28 cellular contexts compared by ENCODE assay signal in the genomic region with DNA sequence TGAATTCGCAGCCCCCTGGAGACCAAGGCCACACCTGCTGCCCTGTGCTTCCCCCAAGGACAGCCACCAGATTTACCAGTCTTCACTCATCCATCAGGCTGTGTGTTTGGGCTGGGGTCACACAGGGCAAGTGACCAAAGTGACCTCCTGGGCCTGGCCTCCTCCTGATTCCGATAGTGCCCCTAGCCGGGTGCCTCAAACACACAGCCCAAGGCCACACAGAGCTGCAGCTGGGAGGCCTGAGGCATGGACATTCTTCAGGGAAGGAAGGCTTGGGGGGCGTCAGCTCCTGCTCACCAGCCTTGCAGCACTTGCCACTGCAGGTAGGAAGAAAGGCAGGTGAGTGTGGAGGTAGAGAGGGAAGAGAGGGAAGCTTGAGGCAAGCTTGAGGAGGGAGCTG.
A peak's percentile ranks its signal among the peaks of the same experiment; 100 is the strongest.
DNase-seq lines count a peak whose midpoint lies in the region; ATAC-seq and TF ChIP-seq lines count a peak whose summit lies in the region.
"Had no signal": no experiment of that assay in that cellular context is flagged by ENCODE, and none has a peak within 500 bp of the region (broad histone marks: within the 10 kb centered on the region; RNA-seq: fewer than 3 reads in every experiment).

No MANE protein-coding gene starts in this region.

- peak overlapping the region; percentile 29 for H3K27ac Mint-ChIP-seq in T-helper 2 cell treated with Interferon-gamma antibody and Interleukin-4, amounts not matched to agents 5 μg/mL and 100 μg/mL, for 36 hours
- H3K27ac Mint-ChIP-seq in activated B cell treated with CpG ODN at 0.5 μM for 24 hours = peak overlapping the region; percentile 43
- H3K27ac Mint-ChIP-seq in naive thymus-derived CD4-positive, alpha-beta T cell = peak overlapping the region in 6 of 9 donors; percentile 6 to 70 (median 40)
- H3K27ac Mint-ChIP-seq: T-helper 1 cell treated with Interleukin-12 subunit alpha and Interleukin-12 subunit beta and Interleukin-4 antibody, amounts not matched to agents 30 μg/mL and 1 μg/mL, for 36 hours had no signal

- no peak for DNase-seq in T-helper 2 cell treated with Interferon-gamma antibody and Interleukin-4, amounts not matched to agents 5 μg/mL and 100 μg/mL, for 36 hours (ENCODE audit: low spot score)
- no peak for DNase-seq in T-helper 2 cell
- peak; percentile 58 for DNase-seq in ELF-1 (ENCODE audit: low read depth, low spot score)
- no peak for DNase-seq in activated B cell treated with CpG ODN at 0.5 μM for 24 hours
- DNase-seq in naive thymus-derived CD4-positive, alpha-beta T cell = no peak
- DNase-seq in globus pallidus (ENCODE audit: low spot score) = no peak
- no peak for DNase-seq in RKO (ENCODE audit: low spot score)
- no peak for DNase-seq in NCI-H2227 treated with DMSO at 0.1 percent for 48 hours (lab: John Stamatoyannopoulos, UW)
- DNase-seq: activated CD8-positive, alpha-beta memory T cell treated with anti-CD3 and anti-CD28 coated beads for 24 hours; AML-193; body of pancreas; COR-L47; esophagus squamous epithelium; kidney; naive thymus-derived CD8-positive, alpha-beta T cell; NCI-H1436; NCI-H2171; NCI-H69; OCI-M1; pancreas; SJCRH30; stimulated activated CD4-positive, alpha-beta T cell treated with anti-CD3 and anti-CD28 coated beads, Interleukin-1b, Interleukin-23, amount 100 ng/mL, for 48 hours; stomach; upper lobe of right lung; WERI-Rb-1 had no signal

- H3K9me3 Mint-ChIP-seq in T-helper 2 cell treated with Interferon-gamma antibody and Interleukin-4, amounts not matched to agents 5 μg/mL and 100 μg/mL, for 36 hours = no peaks in the 10 kb centered on the region
- no peaks in the 10 kb centered on the region for H3K9me3 Mint-ChIP-seq in activated B cell treated with CpG ODN at 0.5 μM for 24 hours
- peaks cover 0 to 3% (median 0%) of the 10 kb centered on the region in 11 donors for H3K9me3 Mint-ChIP-seq in naive thymus-derived CD4-positive, alpha-beta T cell
- H3K9me3 Mint-ChIP-seq: naive thymus-derived CD8-positive, alpha-beta T cell; T-helper 1 cell treated with Interleukin-12 subunit alpha and Interleukin-12 subunit beta and Interleukin-4 antibody, amounts not matched to agents 30 μg/mL and 1 μg/mL, for 36 hours had no signal

- no peaks in the 10 kb centered on the region for H3K27me3 ChIP-seq in naive thymus-derived CD4-positive, alpha-beta T cell (ENCODE audit: control insufficient read depth in 2 of 2, insufficient read depth in 2 of 2, low read length in 2 of 2)
- H3K27me3 ChIP-seq: body of pancreas, esophagus squamous epithelium, pancreas, SJCRH30, stomach, upper lobe of right lung had no signal

- no peak overlapping the region for H3K4me3 ChIP-seq in naive thymus-derived CD4-positive, alpha-beta T cell (ENCODE audit: low read length)
- H3K4me3 ChIP-seq: body of pancreas, esophagus squamous epithelium, gastroesophageal sphincter, pancreas, SJCRH30, stomach, upper lobe of right lung had no signal

- peaks cover 59% of the 10 kb centered on the region for H3K4me1 Mint-ChIP-seq in T-helper 2 cell treated with Interferon-gamma antibody and Interleukin-4, amounts not matched to agents 5 μg/mL and 100 μg/mL, for 36 hours (ENCODE audit: low read depth)
- H3K4me1 Mint-ChIP-seq in activated B cell treated with CpG ODN at 0.5 μM for 24 hours = peaks cover 53% of the 10 kb centered on the region
- H3K4me1 Mint-ChIP-seq in naive thymus-derived CD4-positive, alpha-beta T cell = peaks cover 27 to 59% (median 51%) of the 10 kb centered on the region in 7 donors

- CTCF ChIA-PET in activated B cell treated with CpG ODN at 0.5 μM for 24 hours (lab: Charles Lee) = interaction anchor here (1.1 kb wide), 1 partner anchor 22 kb away, joined by 3 read pairs; no protein-coding TSS in a partner anchor
- CTCF ChIA-PET in naive thymus-derived CD4-positive, alpha-beta T cell (lab: Charles Lee) = no interaction called here

- H3K4me1 ChIP-seq in naive thymus-derived CD4-positive, alpha-beta T cell (ENCODE audit: control insufficient read depth in 2 of 2, insufficient read depth in 2 of 2, low read length in 2 of 2) = peaks cover 0 to 16% of the 10 kb centered on the region in 2 donors
- H3K4me1 ChIP-seq: body of pancreas, gastroesophageal sphincter, pancreas had no signal

- intact Hi-C loops in activated B cell treated with CpG ODN at 0.5 μM for 24 hours (cut with micrococcal nuclease) = loop anchor here (5.0 kb wide), 1 partner anchor 60 kb away; no protein-coding TSS in a partner anchor
- intact Hi-C loops in naive thymus-derived CD4-positive, alpha-beta T cell (cut with micrococcal nuclease) = no loop called here

- TF ChIP-seq CTCF in activated B cell treated with CpG ODN at 0.5 μM for 24 hours (IDR thresholded peaks at IDR 0.05) = no peak

- peaks cover 5 to 82% (median 9%) of the 10 kb centered on the region in 3 experiments for H3K36me3 ChIP-seq in naive thymus-derived CD4-positive, alpha-beta T cell (ENCODE audit: control insufficient read depth in 2 of 3, insufficient read depth in 3 of 3, low read length in 3 of 3)
- H3K36me3 ChIP-seq: pancreas, WERI-Rb-1 had no signal

- peak overlapping the region; percentile 47 for H3K4me3 Mint-ChIP-seq in T-helper 2 cell treated with Interferon-gamma antibody and Interleukin-4, amounts not matched to agents 5 μg/mL and 100 μg/mL, for 36 hours
- no peak overlapping the region for H3K4me3 Mint-ChIP-seq in activated B cell treated with CpG ODN at 0.5 μM for 24 hours
- H3K4me3 Mint-ChIP-seq in naive thymus-derived CD4-positive, alpha-beta T cell = no peak overlapping the region
- H3K4me3 Mint-ChIP-seq: naive thymus-derived CD8-positive, alpha-beta T cell; T-helper 1 cell treated with Interleukin-12 subunit alpha and Interleukin-12 subunit beta and Interleukin-4 antibody, amounts not matched to agents 30 μg/mL and 1 μg/mL, for 36 hours had no signal

- H3K36me3 Mint-ChIP-seq in T-helper 2 cell treated with Interferon-gamma antibody and Interleukin-4, amounts not matched to agents 5 μg/mL and 100 μg/mL, for 36 hours (ENCODE audit: low read depth) = peaks cover 65% of the 10 kb centered on the region
- H3K36me3 Mint-ChIP-seq in activated B cell treated with CpG ODN at 0.5 μM for 24 hours (ENCODE audit: low read depth) = peaks cover 69% of the 10 kb centered on the region
- peaks cover 9 to 58% (median 33%) of the 10 kb centered on the region in 5 donors for H3K36me3 Mint-ChIP-seq in naive thymus-derived CD4-positive, alpha-beta T cell

- no peaks in the 10 kb centered on the region for H3K27me3 Mint-ChIP-seq in T-helper 2 cell treated with Interferon-gamma antibody and Interleukin-4, amounts not matched to agents 5 μg/mL and 100 μg/mL, for 36 hours (ENCODE audit: low read depth)
- H3K27me3 Mint-ChIP-seq in activated B cell treated with CpG ODN at 0.5 μM for 24 hours = no peaks in the 10 kb centered on the region
- H3K27me3 Mint-ChIP-seq in naive thymus-derived CD4-positive, alpha-beta T cell = no peaks in the 10 kb centered on the region
- H3K27me3 Mint-ChIP-seq: naive thymus-derived CD8-positive, alpha-beta T cell had no signal

- no peak for ATAC-seq in activated B cell treated with CpG ODN at 0.5 μM for 24 hours (ENCODE audit: low read depth)
- no peak for ATAC-seq in naive thymus-derived CD4-positive, alpha-beta T cell
- ATAC-seq: body of pancreas; gastroesophageal sphincter; naive thymus-derived CD8-positive, alpha-beta T cell; pancreas; upper lobe of right lung had no signal

- POLR2A ChIA-PET in activated B cell treated with CpG ODN at 0.5 μM for 24 hours (lab: Charles Lee) = interaction anchor here (1.0 to 7.4 kb wide), 4 partner anchors 9 to 180 kb away, joined by 4 to 218 read pairs (median 5); no protein-coding TSS in a partner anchor
- POLR2A ChIA-PET in naive thymus-derived CD4-positive, alpha-beta T cell (lab: Charles Lee) = no interaction called here

- H3K9me3 ChIP-seq in naive thymus-derived CD4-positive, alpha-beta T cell (ENCODE audit: control insufficient read depth in 2 of 3, low read length in 3 of 3) = no peaks in the 10 kb centered on the region
- H3K9me3 ChIP-seq: body of pancreas, esophagus squamous epithelium, gastroesophageal sphincter, pancreas, SJCRH30, stomach, upper lobe of right lung had no signal

- H3K27ac ChIP-seq in naive thymus-derived CD4-positive, alpha-beta T cell (ENCODE audit: low read depth, low read length) = no peak overlapping the region
- H3K27ac ChIP-seq: 22Rv1, body of pancreas, esophagus squamous epithelium, gastroesophageal sphincter, pancreas, SJCRH30, upper lobe of right lung, WERI-Rb-1 had no signal
